ENCODE assay signal across 9 cellular contexts in genomic region chr10:131972474-131973071, GRCh38. TPM values are rescaled to one million over a fixed set of nuclear protein-coding genes. Genes with fewer than 3 reads are reported as not detected.
DNase-seq lines count a peak whose midpoint lies in the region; ATAC-seq and TF ChIP-seq lines count a peak whose summit lies in the region.
"Had no signal": no experiment of that assay in that cellular context is flagged by ENCODE, and none has a peak within 500 bp of the region (broad histone marks: within the 10 kb centered on the region; RNA-seq: fewer than 3 reads in every experiment).

No MANE protein-coding gene starts in this region.

- H3K4me3 ChIP-seq in transverse colon, result peak overlapping the region in 1 of 4 donors; percentile 3

- TF ChIP-seq CTCF in transverse colon (IDR thresholded peaks at IDR 0.05), result no peak

- in situ Hi-C loops in transverse colon (cut with MboI; ENCODE audit: low pct_ligation_motif_present in 1 of 4, low pct_unique_long_range_greater_than_20kb in 1 of 4, low sequenced_read_pairs in 3 of 4), result no loop called here

- WGBS in transverse colon (ENCODE audit: low coverage in 1 of 2), 2 donors, result 19 to 38% methylated on average over 3 to 11 of the region's 11 CpGs

- H3K27me3 Mint-ChIP-seq in activated CD8-positive, alpha-beta memory T cell treated with anti-CD3 and anti-CD28 coated beads, Interleukin-2, amount 10 ng/mL, durations not matched to agents 7 days and 5 days, result no peaks in the 10 kb centered on the region
- H3K27me3 Mint-ChIP-seq in activated naive CD4-positive, alpha-beta T cell treated with anti-CD3 and anti-CD28 coated beads, Interleukin-2, amount 10 ng/mL, durations not matched to agents 7 days and 5 days, result no peaks in the 10 kb centered on the region

- H3K27ac Mint-ChIP-seq in activated CD8-positive, alpha-beta memory T cell treated with anti-CD3 and anti-CD28 coated beads, Interleukin-2, amount 10 ng/mL, durations not matched to agents 7 days and 5 days, result peak overlapping the region; percentile 80
- H3K27ac Mint-ChIP-seq in activated naive CD4-positive, alpha-beta T cell treated with anti-CD3 and anti-CD28 coated beads, Interleukin-2, amount 10 ng/mL, durations not matched to agents 7 days and 5 days, result peak overlapping the region; percentile 98

- peaks cover 0 to 14% (median 4%) of the 10 kb centered on the region in 4 donors for H3K4me1 ChIP-seq in transverse colon

- peaks cover 55% of the 10 kb centered on the region for H3K4me1 Mint-ChIP-seq in activated CD8-positive, alpha-beta memory T cell treated with anti-CD3 and anti-CD28 coated beads, Interleukin-2, amount 10 ng/mL, durations not matched to agents 7 days and 5 days
- peaks cover 75% of the 10 kb centered on the region for H3K4me1 Mint-ChIP-seq in activated naive CD4-positive, alpha-beta T cell treated with anti-CD3 and anti-CD28 coated beads, Interleukin-2, amount 10 ng/mL, durations not matched to agents 7 days and 5 days

- H3K36me3 ChIP-seq in transverse colon, result peaks cover 0 to 14% (median 0%) of the 10 kb centered on the region in 4 donors

- peak; percentile 67 for DNase-seq in activated CD8-positive, alpha-beta memory T cell treated with anti-CD3 and anti-CD28 coated beads, Interleukin-2, amount 10 ng/mL, durations not matched to agents 7 days and 5 days
- DNase-seq in activated CD8-positive, alpha-beta memory T cell treated with anti-CD3 and anti-CD28 coated beads, Interleukin-2, amount 50 U/mL, for 4 hours, result no peak
- peak; percentile 75 for DNase-seq in activated naive CD4-positive, alpha-beta T cell treated with anti-CD3 and anti-CD28 coated beads, Interleukin-2, amount 10 ng/mL, durations not matched to agents 7 days and 5 days
- peak; percentile 43 to 55 for DNase-seq in left colon
- peak; percentile 39 for DNase-seq in transverse colon
- DNase-seq in cerebellar nuclear complex (lab: John Stamatoyannopoulos, UW), result no peak
- no peak for DNase-seq in RPMI8226
- DNase-seq in DMS79 (lab: John Stamatoyannopoulos, UW), result no peak

- no peak for TF ChIP-seq POLR2A in transverse colon (IDR thresholded peaks at IDR 0.05)

- H3K9me3 Mint-ChIP-seq in activated CD8-positive, alpha-beta memory T cell treated with anti-CD3 and anti-CD28 coated beads, Interleukin-2, amount 10 ng/mL, durations not matched to agents 7 days and 5 days (ENCODE audit: low read depth), result no peaks in the 10 kb centered on the region
- no peaks in the 10 kb centered on the region for H3K9me3 Mint-ChIP-seq in activated naive CD4-positive, alpha-beta T cell treated with anti-CD3 and anti-CD28 coated beads, Interleukin-2, amount 10 ng/mL, durations not matched to agents 7 days and 5 days

- H3K36me3 Mint-ChIP-seq in activated CD8-positive, alpha-beta memory T cell treated with anti-CD3 and anti-CD28 coated beads, Interleukin-2, amount 10 ng/mL, durations not matched to agents 7 days and 5 days, result peaks cover 43% of the 10 kb centered on the region
- peaks cover 72% of the 10 kb centered on the region for H3K36me3 Mint-ChIP-seq in activated naive CD4-positive, alpha-beta T cell treated with anti-CD3 and anti-CD28 coated beads, Interleukin-2, amount 10 ng/mL, durations not matched to agents 7 days and 5 days

- no peaks in the 10 kb centered on the region for H3K27me3 ChIP-seq in transverse colon

- ATAC-seq in activated CD8-positive, alpha-beta memory T cell treated with anti-CD3 and anti-CD28 coated beads, Interleukin-2, amount 10 ng/mL, durations not matched to agents 7 days and 5 days, result peak; percentile 76
- ATAC-seq in left colon, result peak; percentile 79

- no peak for TF ChIP-seq EP300 in transverse colon (IDR thresholded peaks at IDR 0.05; ENCODE audit: low read depth)

- H3K4me3 Mint-ChIP-seq in activated CD8-positive, alpha-beta memory T cell treated with anti-CD3 and anti-CD28 coated beads, Interleukin-2, amount 10 ng/mL, durations not matched to agents 7 days and 5 days, result peak overlapping the region; percentile 65
- H3K4me3 Mint-ChIP-seq in activated naive CD4-positive, alpha-beta T cell treated with anti-CD3 and anti-CD28 coated beads, Interleukin-2, amount 10 ng/mL, durations not matched to agents 7 days and 5 days, result peak overlapping the region; percentile 73

- intact Hi-C loops in left colon (cut with DNase I, micrococcal nuclease), result no loop called here
- intact Hi-C loops in transverse colon (cut with DNase I; ENCODE audit: low total_unique reads), result no loop called here

- CTCF ChIA-PET in activated CD8-positive, alpha-beta memory T cell treated with anti-CD3 and anti-CD28 coated beads, Interleukin-2, amount 10 ng/mL, durations not matched to agents 7 days and 5 days (lab: Charles Lee), result interaction anchor here (1.1 to 2.8 kb wide), 6 partner anchors 10 to 87 kb away, joined by 3 to 12 read pairs (median 4); partner anchors contain the start of gene BNIP3
- CTCF ChIA-PET in activated naive CD4-positive, alpha-beta T cell treated with anti-CD3 and anti-CD28 coated beads, Interleukin-2, amount 10 ng/mL, durations not matched to agents 7 days and 5 days (lab: Charles Lee), result interaction anchor here (0.8 to 3.4 kb wide), 5 partner anchors 8 to 87 kb away, joined by 3 to 14 read pairs (median 4); no protein-coding TSS in a partner anchor

- H3K27ac ChIP-seq in transverse colon, result no peak overlapping the region
- H3K27ac ChIP-seq: C4-2B had no signal

- no peaks in the 10 kb centered on the region for H3K9me3 ChIP-seq in transverse colon

RNA-seq across cellular contexts. Expression of gene BNIP3, which starts 9.2 kb away (rescaled TPM):
- 10 to 100 TPM; 21.9 to 39.2 TPM for total RNA-seq in activated CD8-positive, alpha-beta memory T cell treated with anti-CD3 and anti-CD28 coated beads, Interleukin-2, amount 10 ng/mL, durations not matched to agents 7 days and 5 days
- 1 to 10 TPM; 4.7 to 9.4 TPM for total RNA-seq in left colon
- 10 to 100 TPM in 3 of 4 donors, 1 to 10 TPM in 1; 9.7 to 36.8 (median 27.6) TPM for total RNA-seq in transverse colon

Comparison
In these comparisons a context has a peak if more than half of its experiments do, and no peak if none do; other contexts are left out.
1. DNase-seq: peak in activated CD8-positive, alpha-beta memory T cell treated with anti-CD3 and anti-CD28 coated beads, Interleukin-2, amount 10 ng/mL, durations not matched to agents 7 days and 5 days (single experiment), activated naive CD4-positive, alpha-beta T cell treated with anti-CD3 and anti-CD28 coated beads, Interleukin-2, amount 10 ng/mL, durations not matched to agents 7 days and 5 days (single experiment), left colon (2 of 2) and transverse colon (single experiment); none in activated CD8-positive, alpha-beta memory T cell treated with anti-CD3 and anti-CD28 coated beads, Interleukin-2, amount 50 U/mL, for 4 hours (single experiment), cerebellar nuclear complex (0 of 2), RPMI8226 (single experiment) and DMS79 (single experiment).